Comparison of ENCODE assay signal across 1 cellular context in the genomic region with DNA sequence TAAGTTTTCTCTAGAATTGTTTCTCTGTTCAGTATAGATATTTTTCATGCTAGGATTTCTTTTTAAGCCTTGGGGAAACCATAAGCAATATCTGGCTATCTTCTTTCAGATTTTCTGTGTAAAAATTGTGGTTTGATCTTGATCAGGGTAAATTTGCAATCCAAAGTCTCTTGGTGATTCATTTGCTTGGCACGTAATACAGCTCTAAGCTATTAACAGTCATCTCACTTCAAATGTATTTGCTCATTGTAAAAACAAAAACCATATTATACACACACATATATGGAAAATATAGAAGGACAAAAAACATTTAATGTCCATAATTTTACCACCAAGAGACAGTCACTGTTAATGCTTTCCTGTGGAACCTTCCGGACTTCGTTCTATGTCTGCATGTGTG.
TF ChIP-seq lines count a peak whose summit lies in the region.

No MANE protein-coding gene starts in this region.

TF ChIP-seq in HepG2, 621 proteins besides CTCF, POLR2A, EP300 and RAD21:
- no peak for TF ChIP-seq ZNF501 (CRISPR knock-in tag; IDR thresholded peaks at IDR 0.05)
- TF ChIP-seq ZNF782 (CRISPR knock-in tag; IDR thresholded peaks at IDR 0.05; ENCODE audit: borderline replicate concordance) = no peak
- TF ChIP-seq MBNL3 (CRISPR knock-in tag; conservative IDR thresholded peaks at IDR 0.05) = no peak
- TF ChIP-seq NR2F1 (CRISPR knock-in tag; IDR thresholded peaks at IDR 0.05) = no peak
- TF ChIP-seq ERF (CRISPR knock-in tag; IDR thresholded peaks at IDR 0.05) = no peak
- TF ChIP-seq HOXA5 (CRISPR knock-in tag; IDR thresholded peaks at IDR 0.05) = no peak
- no peak for TF ChIP-seq DNMT3B (CRISPR knock-in tag; conservative IDR thresholded peaks at IDR 0.05)
- TF ChIP-seq, protein P1, sequence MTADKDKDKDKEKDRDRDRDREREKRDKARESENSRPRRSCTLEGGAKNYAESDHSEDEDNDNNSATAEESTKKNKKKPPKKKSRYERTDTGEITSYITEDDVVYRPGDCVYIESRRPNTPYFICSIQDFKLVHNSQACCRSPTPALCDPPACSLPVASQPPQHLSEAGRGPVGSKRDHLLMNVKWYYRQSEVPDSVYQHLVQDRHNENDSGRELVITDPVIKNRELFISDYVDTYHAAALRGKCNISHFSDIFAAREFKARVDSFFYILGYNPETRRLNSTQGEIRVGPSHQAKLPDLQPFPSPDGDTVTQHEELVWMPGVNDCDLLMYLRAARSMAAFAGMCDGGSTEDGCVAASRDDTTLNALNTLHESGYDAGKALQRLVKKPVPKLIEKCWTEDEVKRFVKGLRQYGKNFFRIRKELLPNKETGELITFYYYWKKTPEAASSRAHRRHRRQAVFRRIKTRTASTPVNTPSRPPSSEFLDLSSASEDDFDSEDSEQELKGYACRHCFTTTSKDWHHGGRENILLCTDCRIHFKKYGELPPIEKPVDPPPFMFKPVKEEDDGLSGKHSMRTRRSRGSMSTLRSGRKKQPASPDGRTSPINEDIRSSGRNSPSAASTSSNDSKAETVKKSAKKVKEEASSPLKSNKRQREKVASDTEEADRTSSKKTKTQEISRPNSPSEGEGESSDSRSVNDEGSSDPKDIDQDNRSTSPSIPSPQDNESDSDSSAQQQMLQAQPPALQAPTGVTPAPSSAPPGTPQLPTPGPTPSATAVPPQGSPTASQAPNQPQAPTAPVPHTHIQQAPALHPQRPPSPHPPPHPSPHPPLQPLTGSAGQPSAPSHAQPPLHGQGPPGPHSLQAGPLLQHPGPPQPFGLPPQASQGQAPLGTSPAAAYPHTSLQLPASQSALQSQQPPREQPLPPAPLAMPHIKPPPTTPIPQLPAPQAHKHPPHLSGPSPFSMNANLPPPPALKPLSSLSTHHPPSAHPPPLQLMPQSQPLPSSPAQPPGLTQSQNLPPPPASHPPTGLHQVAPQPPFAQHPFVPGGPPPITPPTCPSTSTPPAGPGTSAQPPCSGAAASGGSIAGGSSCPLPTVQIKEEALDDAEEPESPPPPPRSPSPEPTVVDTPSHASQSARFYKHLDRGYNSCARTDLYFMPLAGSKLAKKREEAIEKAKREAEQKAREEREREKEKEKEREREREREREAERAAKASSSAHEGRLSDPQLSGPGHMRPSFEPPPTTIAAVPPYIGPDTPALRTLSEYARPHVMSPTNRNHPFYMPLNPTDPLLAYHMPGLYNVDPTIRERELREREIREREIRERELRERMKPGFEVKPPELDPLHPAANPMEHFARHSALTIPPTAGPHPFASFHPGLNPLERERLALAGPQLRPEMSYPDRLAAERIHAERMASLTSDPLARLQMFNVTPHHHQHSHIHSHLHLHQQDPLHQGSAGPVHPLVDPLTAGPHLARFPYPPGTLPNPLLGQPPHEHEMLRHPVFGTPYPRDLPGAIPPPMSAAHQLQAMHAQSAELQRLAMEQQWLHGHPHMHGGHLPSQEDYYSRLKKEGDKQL (CRISPR knock-in tag; IDR thresholded peaks at IDR 0.05; ENCODE audit: low read depth) = no peak
- TF ChIP-seq RFX5 (IDR thresholded peaks at IDR 0.05; ENCODE audit: low read depth, low read length) = no peak
- TF ChIP-seq, protein P2, sequence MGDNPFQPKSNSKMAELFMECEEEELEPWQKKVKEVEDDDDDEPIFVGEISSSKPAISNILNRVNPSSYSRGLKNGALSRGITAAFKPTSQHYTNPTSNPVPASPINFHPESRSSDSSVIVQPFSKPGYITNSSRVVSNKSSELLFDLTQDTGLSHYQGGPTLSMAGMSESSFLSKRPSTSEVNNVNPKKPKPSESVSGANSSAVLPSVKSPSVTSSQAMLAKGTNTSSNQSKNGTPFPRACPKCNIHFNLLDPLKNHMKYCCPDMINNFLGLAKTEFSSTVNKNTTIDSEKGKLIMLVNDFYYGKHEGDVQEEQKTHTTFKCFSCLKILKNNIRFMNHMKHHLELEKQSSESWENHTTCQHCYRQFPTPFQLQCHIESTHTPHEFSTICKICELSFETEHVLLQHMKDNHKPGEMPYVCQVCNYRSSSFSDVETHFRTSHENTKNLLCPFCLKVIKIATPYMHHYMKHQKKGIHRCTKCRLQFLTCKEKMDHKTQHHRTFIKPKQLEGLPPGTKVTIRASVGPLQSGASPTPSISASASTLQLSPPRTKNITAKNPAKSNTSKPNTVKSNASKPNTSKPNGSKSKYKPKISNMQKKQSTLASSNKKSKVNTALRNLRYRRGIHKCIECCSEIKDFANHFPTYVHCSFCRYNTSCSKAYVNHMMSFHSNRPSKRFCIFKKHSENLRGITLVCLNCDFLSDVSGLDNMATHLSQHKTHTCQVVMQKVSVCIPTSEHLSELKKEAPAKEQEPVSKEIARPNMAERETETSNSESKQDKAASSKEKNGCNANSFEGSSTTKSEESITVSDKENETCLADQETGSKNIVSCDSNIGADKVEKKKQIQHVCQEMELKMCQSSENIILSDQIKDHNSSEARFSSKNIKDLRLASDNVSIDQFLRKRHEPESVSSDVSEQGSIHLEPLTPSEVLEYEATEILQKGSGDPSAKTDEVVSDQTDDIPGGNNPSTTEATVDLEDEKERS (CRISPR knock-in tag; IDR thresholded peaks at IDR 0.05) = no peak
- TF ChIP-seq TOPORS (CRISPR knock-in tag; IDR thresholded peaks at IDR 0.05) = no peak
- no peak for TF ChIP-seq THYN1 (CRISPR knock-in tag; IDR thresholded peaks at IDR 0.05; ENCODE audit: borderline replicate concordance, low read depth)
- TF ChIP-seq, protein P3, sequence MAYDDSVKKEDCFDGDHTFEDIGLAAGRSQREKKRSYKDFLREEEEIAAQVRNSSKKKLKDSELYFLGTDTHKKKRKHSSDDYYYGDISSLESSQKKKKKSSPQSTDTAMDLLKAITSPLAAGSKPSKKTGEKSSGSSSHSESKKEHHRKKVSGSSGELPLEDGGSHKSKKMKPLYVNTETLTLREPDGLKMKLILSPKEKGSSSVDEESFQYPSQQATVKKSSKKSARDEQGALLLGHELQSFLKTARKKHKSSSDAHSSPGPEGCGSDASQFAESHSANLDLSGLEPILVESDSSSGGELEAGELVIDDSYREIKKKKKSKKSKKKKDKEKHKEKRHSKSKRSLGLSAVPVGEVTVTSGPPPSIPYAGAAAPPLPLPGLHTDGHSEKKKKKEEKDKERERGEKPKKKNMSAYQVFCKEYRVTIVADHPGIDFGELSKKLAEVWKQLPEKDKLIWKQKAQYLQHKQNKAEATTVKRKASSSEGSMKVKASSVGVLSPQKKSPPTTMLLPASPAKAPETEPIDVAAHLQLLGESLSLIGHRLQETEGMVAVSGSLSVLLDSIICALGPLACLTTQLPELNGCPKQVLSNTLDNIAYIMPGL (CRISPR knock-in tag; IDR thresholded peaks at IDR 0.05; ENCODE audit: borderline replicate concordance in 1 of 2, low read depth in 1 of 2) = no peak
- TF ChIP-seq ARNT2 (CRISPR knock-in tag; IDR thresholded peaks at IDR 0.05; ENCODE audit: low read depth) = no peak
- no peak for TF ChIP-seq KDM4B (CRISPR knock-in tag; IDR thresholded peaks at IDR 0.05)
